In genomic region chr12:113206802-113207201, GRCh38 we compare ENCODE assay signal across 9 cellular contexts. TPM values are rescaled to one million over a fixed set of nuclear protein-coding genes. Genes with fewer than 3 reads are reported as not detected.
"Had no signal": no experiment of that assay in that cellular context is flagged by ENCODE, and none has a peak within 500 bp of the region (broad histone marks: within the 10 kb centered on the region; RNA-seq: fewer than 3 reads in every experiment).

No MANE protein-coding gene starts in this region.

RNA-seq across cellular contexts. Expression of gene CFAP73, which starts 57.3 kb away (rescaled TPM):
- total RNA-seq: activated CD4-positive, alpha-beta T cell treated with anti-CD3 and anti-CD28 coated beads, Interleukin-2, amount 10 ng/mL, durations not matched to agents 24 days and 14 days; cardiac muscle cell; chondrocyte; dermis blood vessel endothelial cell; heart right ventricle; left ventricle myocardium superior; sigmoid colon; subcutaneous adipose tissue; urinary bladder had no signal
- polyA plus RNA-seq: cardiac muscle cell had no signal
